In the genomic region with DNA sequence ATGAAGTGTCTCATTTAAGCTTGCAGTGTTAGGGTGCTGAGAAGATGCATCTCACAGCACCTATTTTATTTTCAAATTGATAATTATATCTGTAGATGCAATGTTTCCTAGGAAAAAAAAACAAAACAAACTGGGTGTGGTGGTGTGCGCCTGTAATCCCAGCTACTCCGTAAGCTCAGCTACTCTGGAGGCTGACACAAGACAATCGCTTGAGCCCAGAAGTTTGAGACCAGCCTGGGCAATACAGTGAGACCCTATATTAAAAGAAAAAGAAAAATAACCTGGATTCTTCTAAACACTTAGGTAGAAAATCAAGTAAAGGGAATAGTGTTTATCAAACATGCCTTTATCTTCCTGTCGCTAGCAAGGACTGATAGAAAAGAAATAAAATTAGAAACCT, we compare ENCODE assay signal across 1 cellular context.
TF ChIP-seq lines count a peak whose summit lies in the region.

No MANE protein-coding gene starts in this region.

TF ChIP-seq in H1, 55 proteins besides CTCF, POLR2A, EP300 and RAD21:
- TF ChIP-seq NANOG (IDR thresholded peaks at IDR 0.05; ENCODE audit: insufficient read depth, low read depth, low read length, poor library complexity, severe bottlenecking) (no peak), SP2 (IDR thresholded peaks at IDR 0.05; ENCODE audit: low read length) (no peak), EGR1 (IDR thresholded peaks at IDR 0.05; ENCODE audit: borderline replicate concordance, low read depth, low read length) (no peak), FOSL1 (IDR thresholded peaks at IDR 0.05; ENCODE audit: insufficient read depth, low read depth, low read length) (no peak), CHD2 (IDR thresholded peaks at IDR 0.05; ENCODE audit: low read length) (no peak), GTF2F1 (IDR thresholded peaks at IDR 0.05; ENCODE audit: borderline replicate concordance, low read depth, low read length) (no peak), CHD1 (IDR thresholded peaks at IDR 0.05; ENCODE audit: low read depth, low read length) (no peak), SIN3A (conservative IDR thresholded peaks at IDR 0.05 in 1 of 2, IDR thresholded peaks at IDR 0.05 in 1 of 2; ENCODE audit: low read depth in 1 of 2, low read length in 2 of 2) (no peak), SRF (IDR thresholded peaks at IDR 0.05; ENCODE audit: low read depth, low read length) (no peak), CEBPB (IDR thresholded peaks at IDR 0.05; ENCODE audit: low read depth, low read length) (no peak), KDM4A (IDR thresholded peaks at IDR 0.05; ENCODE audit: low read depth, low read length, severe bottlenecking) (no peak), MAFK (IDR thresholded peaks at IDR 0.05; ENCODE audit: low read depth, low read length) (no peak)
